In the genomic region with DNA sequence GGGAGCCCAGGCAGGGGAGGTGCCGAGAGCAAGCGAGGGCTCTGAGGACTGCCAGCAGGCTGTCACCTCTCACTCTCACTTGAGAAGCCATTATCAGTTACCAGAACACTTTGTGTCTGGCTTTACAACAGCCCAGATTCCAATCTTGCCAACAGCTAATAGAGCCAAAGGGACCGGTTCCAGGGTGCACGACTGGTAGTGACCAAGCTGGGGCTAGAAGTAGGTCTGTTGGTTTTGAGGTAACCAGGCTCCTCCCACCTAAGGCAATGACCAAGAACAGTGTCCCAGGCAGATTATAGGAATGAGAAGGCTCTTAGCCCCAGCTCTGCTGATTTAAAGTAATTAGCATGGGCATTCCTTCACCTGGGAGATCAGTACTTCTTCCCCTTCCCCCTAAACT, we compare ENCODE assay signal across 16 cellular contexts. TPM values are rescaled to one million over a fixed set of nuclear protein-coding genes. Genes with fewer than 3 reads are reported as not detected.
A peak's percentile ranks its signal among the peaks of the same experiment; 100 is the strongest.
DNase-seq lines count a peak whose midpoint lies in the region; ATAC-seq and TF ChIP-seq lines count a peak whose summit lies in the region.
"Had no signal": no experiment of that assay in that cellular context is flagged by ENCODE, and none has a peak within 500 bp of the region (broad histone marks: within the 10 kb centered on the region; RNA-seq: fewer than 3 reads in every experiment).

No MANE protein-coding gene starts in this region.

- H3K36me3 ChIP-seq in heart right ventricle, result no peaks in the 10 kb centered on the region
- H3K36me3 ChIP-seq: MG63, upper lobe of right lung had no signal

- H3K27ac Mint-ChIP-seq in T-helper 1 cell treated with Interleukin-12 subunit alpha and Interleukin-12 subunit beta and Interleukin-4 antibody, amounts not matched to agents 30 μg/mL and 1 μg/mL, for 36 hours, result peak overlapping the region; percentile 60
- H3K27ac Mint-ChIP-seq in activated CD4-positive, alpha-beta memory T cell treated with anti-CD3 and anti-CD28 coated beads for 36 hours, result peak overlapping the region; percentile 85
- H3K27ac Mint-ChIP-seq in stimulated activated memory B cell treated with anti-CD40 and anti-IgM and Interleukin-4, amounts not matched to agents 10 μg/mL and 1 μg/mL and 100 μg/mL, for 72 hours, result peak overlapping the region; percentile 83
- H3K27ac Mint-ChIP-seq: progenitor cell of endocrine pancreas had no signal

- peaks cover 0 to 6% (median 0%) of the 10 kb centered on the region in 11 donors for H3K9me3 ChIP-seq in heart right ventricle
- H3K9me3 ChIP-seq: MG63, upper lobe of right lung had no signal

- H3K4me3 Mint-ChIP-seq in T-helper 1 cell treated with Interleukin-12 subunit alpha and Interleukin-12 subunit beta and Interleukin-4 antibody, amounts not matched to agents 30 μg/mL and 1 μg/mL, for 36 hours, result no peak overlapping the region
- no peak overlapping the region for H3K4me3 Mint-ChIP-seq in activated CD4-positive, alpha-beta memory T cell treated with anti-CD3 and anti-CD28 coated beads for 36 hours
- H3K4me3 Mint-ChIP-seq in stimulated activated memory B cell treated with anti-CD40 and anti-IgM and Interleukin-4, amounts not matched to agents 10 μg/mL and 1 μg/mL and 100 μg/mL, for 72 hours, result peak overlapping the region; percentile 22

- 47 to 66% methylated on average over 4 of the region's 4 CpGs for WGBS in heart right ventricle, 2 donors

- H3K4me3 ChIP-seq in heart right ventricle, result no peak overlapping the region
- H3K4me3 ChIP-seq: MG63, upper lobe of right lung had no signal

- intact Hi-C loops in activated CD4-positive, alpha-beta memory T cell treated with anti-CD3 and anti-CD28 coated beads for 36 hours (cut with micrococcal nuclease), result no loop called here
- intact Hi-C loops in heart right ventricle (cut with DNase I), result no loop called here

- ATAC-seq in heart right ventricle (peak in 7 of 8 donors; percentile 21 to 92 (median 74)), GM21576 (IDR thresholded peaks at IDR 0.05; ENCODE audit: unreplicated experiment) (no peak), GM19397 (IDR thresholded peaks at IDR 0.05; ENCODE audit: unreplicated experiment) (no peak)
- ATAC-seq in stimulated activated memory B cell treated with anti-CD40 and anti-IgM and Interleukin-4, amounts not matched to agents 10 μg/mL and 1 μg/mL and 100 μg/mL, for 72 hours, result no peak

- CTCF ChIA-PET in activated CD4-positive, alpha-beta memory T cell treated with anti-CD3 and anti-CD28 coated beads for 36 hours (lab: Charles Lee), result interaction anchor here (0.7 to 2.6 kb wide), 3 partner anchors 28 to 74 kb away, joined by 3 to 12 read pairs (median 8); no protein-coding TSS in a partner anchor

- peaks cover 62% of the 10 kb centered on the region for H3K4me1 Mint-ChIP-seq in T-helper 1 cell treated with Interleukin-12 subunit alpha and Interleukin-12 subunit beta and Interleukin-4 antibody, amounts not matched to agents 30 μg/mL and 1 μg/mL, for 36 hours (ENCODE audit: low read depth)
- H3K4me1 Mint-ChIP-seq in activated CD4-positive, alpha-beta memory T cell treated with anti-CD3 and anti-CD28 coated beads for 36 hours (ENCODE audit: low read depth), result peaks cover 79% of the 10 kb centered on the region
- peaks cover 54% of the 10 kb centered on the region for H3K4me1 Mint-ChIP-seq in stimulated activated memory B cell treated with anti-CD40 and anti-IgM and Interleukin-4, amounts not matched to agents 10 μg/mL and 1 μg/mL and 100 μg/mL, for 72 hours

- peak overlapping the region in 4 of 10 donors; percentile 3 to 89 (median 24) for H3K27ac ChIP-seq in heart right ventricle

- no peak for TF ChIP-seq CTCF in heart right ventricle (IDR thresholded peaks at IDR 0.05)

- H3K27me3 Mint-ChIP-seq in T-helper 1 cell treated with Interleukin-12 subunit alpha and Interleukin-12 subunit beta and Interleukin-4 antibody, amounts not matched to agents 30 μg/mL and 1 μg/mL, for 36 hours (ENCODE audit: low read depth), result no peaks in the 10 kb centered on the region
- no peaks in the 10 kb centered on the region for H3K27me3 Mint-ChIP-seq in activated CD4-positive, alpha-beta memory T cell treated with anti-CD3 and anti-CD28 coated beads for 36 hours
- no peaks in the 10 kb centered on the region for H3K27me3 Mint-ChIP-seq in stimulated activated memory B cell treated with anti-CD40 and anti-IgM and Interleukin-4, amounts not matched to agents 10 μg/mL and 1 μg/mL and 100 μg/mL, for 72 hours

- POLR2A ChIA-PET in activated CD4-positive, alpha-beta memory T cell treated with anti-CD3 and anti-CD28 coated beads for 36 hours (lab: Charles Lee), result interaction anchor here (1.0 to 2.2 kb wide), 6 partner anchors 9 to 162 kb away, joined by 3 to 15 read pairs (median 4); no protein-coding TSS in a partner anchor

- DNase-seq in T-helper 1 cell (no peak), heart right ventricle (no peak), NCI-H774 (lab: John Stamatoyannopoulos, UW) (no peak)
- DNase-seq in activated CD4-positive, alpha-beta memory T cell treated with anti-CD3 and anti-CD28 coated beads for 36 hours, result peak; percentile 11
- DNase-seq: caudate nucleus, MG63, NCI-H2107, NCI-H82, SHP77, upper lobe of right lung had no signal

- H3K9me3 Mint-ChIP-seq in T-helper 1 cell treated with Interleukin-12 subunit alpha and Interleukin-12 subunit beta and Interleukin-4 antibody, amounts not matched to agents 30 μg/mL and 1 μg/mL, for 36 hours, result no peaks in the 10 kb centered on the region
- no peaks in the 10 kb centered on the region for H3K9me3 Mint-ChIP-seq in activated CD4-positive, alpha-beta memory T cell treated with anti-CD3 and anti-CD28 coated beads for 36 hours
- no peaks in the 10 kb centered on the region for H3K9me3 Mint-ChIP-seq in stimulated activated memory B cell treated with anti-CD40 and anti-IgM and Interleukin-4, amounts not matched to agents 10 μg/mL and 1 μg/mL and 100 μg/mL, for 72 hours

- H3K36me3 Mint-ChIP-seq in T-helper 1 cell treated with Interleukin-12 subunit alpha and Interleukin-12 subunit beta and Interleukin-4 antibody, amounts not matched to agents 30 μg/mL and 1 μg/mL, for 36 hours (ENCODE audit: low read depth), result peaks cover 29% of the 10 kb centered on the region
- peaks cover 21% of the 10 kb centered on the region for H3K36me3 Mint-ChIP-seq in activated CD4-positive, alpha-beta memory T cell treated with anti-CD3 and anti-CD28 coated beads for 36 hours
- H3K36me3 Mint-ChIP-seq in stimulated activated memory B cell treated with anti-CD40 and anti-IgM and Interleukin-4, amounts not matched to agents 10 μg/mL and 1 μg/mL and 100 μg/mL, for 72 hours, result peaks cover 8% of the 10 kb centered on the region

- peaks cover 0 to 10% (median 0%) of the 10 kb centered on the region in 7 donors for H3K27me3 ChIP-seq in heart right ventricle
- H3K27me3 ChIP-seq: MG63, upper lobe of right lung had no signal

- peaks cover 0 to 57% (median 4%) of the 10 kb centered on the region in 9 donors for H3K4me1 ChIP-seq in heart right ventricle

RNA-seq across cellular contexts. Expression of a gene that starts 7.2 kb away (rescaled TPM):
- 100 to 1,000 TPM; 114 to 117 TPM for total RNA-seq in activated CD4-positive, alpha-beta memory T cell treated with anti-CD3 and anti-CD28 coated beads for 36 hours
- total RNA-seq in heart right ventricle, result 10 to 100 TPM in 2 of 10 donors, 1 to 10 TPM in 8; 2.5 to 29.9 (median 3.8) TPM
- polyA plus RNA-seq in heart right ventricle, result 1 to 10 TPM; 2.0 to 4.0 TPM
- total RNA-seq: A172 had no signal

RNA-seq across cellular contexts. Expression of a gene that starts 49.8 kb away (rescaled TPM):
- total RNA-seq in activated CD4-positive, alpha-beta memory T cell treated with anti-CD3 and anti-CD28 coated beads for 36 hours, result 1 to 10 TPM; 2.0 to 2.6 TPM
- total RNA-seq in heart right ventricle, result under 1 TPM in 3 of 10 donors, not detected in 7; 0.07 to 0.32 (median 0.18) TPM
- polyA plus RNA-seq in heart right ventricle, result under 1 TPM; 0.03 to 0.22 TPM
- total RNA-seq: A172 had no signal

Comparison
In these comparisons a context has a peak if more than half of its experiments do, and no peak if none do; other contexts are left out.
1. ATAC-seq: peak in heart right ventricle (7 of 8); none in stimulated activated memory B cell treated with anti-CD40 and anti-IgM and Interleukin-4, amounts not matched to agents 10 μg/mL and 1 μg/mL and 100 μg/mL, for 72 hours (single experiment), GM21576 (single experiment) and GM19397 (single experiment).
2. Peak in every context shown above with its lines, with median percentiles within 50 percentile points of each other: H3K27ac Mint-ChIP-seq.